ENCODE assay signal across 8 cellular contexts in genomic region chr4:124275-125081, GRCh38. TPM values are rescaled to one million over a fixed set of nuclear protein-coding genes. Genes with fewer than 3 reads are reported as not detected.
DNase-seq lines count a peak whose midpoint lies in the region; ATAC-seq lines count a peak whose summit lies in the region.

ZNF718 (plus strand) TSS chr4:124501; CDS start chr4:124671, 170 bp downstream.

- H3K36me3 Mint-ChIP-seq in dendritic cell treated with granulocyte-macrophage colony-stimulating factor and Interleukin-4, amounts not matched to agents 40 ng/mL and 50 ng/mL, for 4 days (ENCODE audit: low read depth): peaks cover 47% of the 10 kb centered on the region

- H3K27ac Mint-ChIP-seq in dendritic cell treated with granulocyte-macrophage colony-stimulating factor and Interleukin-4, amounts not matched to agents 40 ng/mL and 50 ng/mL, for 4 days: peak within 1 kb of the TSS; percentile 95

- peaks cover 35% of the 10 kb centered on the region for H3K9me3 Mint-ChIP-seq in dendritic cell treated with granulocyte-macrophage colony-stimulating factor and Interleukin-4, amounts not matched to agents 40 ng/mL and 50 ng/mL, for 4 days

- H3K4me3 Mint-ChIP-seq in dendritic cell treated with granulocyte-macrophage colony-stimulating factor and Interleukin-4, amounts not matched to agents 40 ng/mL and 50 ng/mL, for 4 days: peak within 1 kb of the TSS; percentile 98

- intact Hi-C loops in dendritic cell treated with granulocyte-macrophage colony-stimulating factor and Interleukin-4, amounts not matched to agents 40 ng/mL and 50 ng/mL, for 4 days (cut with micrococcal nuclease): loop anchor here (5.0 kb wide), 1 partner anchor 548 kb away; the partner anchor contains the start of genes ATP5ME and MYL5

- peak; percentile 97 for DNase-seq in AG08396 (ENCODE audit: low spot score)
- peak; percentile 80 for DNase-seq in NCI-H446 treated with DMSO at 0.1 percent for 48 hours (lab: John Stamatoyannopoulos, UW)
- peak; percentile 64 to 94 for DNase-seq in activated CD4-positive, alpha-beta T cell treated with anti-CD3 and anti-CD28 coated beads, Interleukin-2, amount 50 U/mL, for 24 hours (ENCODE audit: low read depth in 1 of 2, low spot score in 1 of 2)
- DNase-seq in left lobe of liver (ENCODE audit: low spot score): peak; percentile 96
- DNase-seq in stimulated activated CD4-positive, alpha-beta T cell treated with anti-CD3 and anti-CD28 coated beads, Interleukin-2, amount 100 ng/mL, for 48 hours: peak; percentile 78 to 86

- peaks cover 31% of the 10 kb centered on the region for H3K4me1 Mint-ChIP-seq in dendritic cell treated with granulocyte-macrophage colony-stimulating factor and Interleukin-4, amounts not matched to agents 40 ng/mL and 50 ng/mL, for 4 days (ENCODE audit: low read depth)

- no peaks in the 10 kb centered on the region for H3K27me3 Mint-ChIP-seq in dendritic cell treated with granulocyte-macrophage colony-stimulating factor and Interleukin-4, amounts not matched to agents 40 ng/mL and 50 ng/mL, for 4 days

- peak; percentile 98 for ATAC-seq in GM18909 (IDR thresholded peaks at IDR 0.05; ENCODE audit: poor library complexity, unreplicated experiment)
- ATAC-seq in HG03280 (IDR thresholded peaks at IDR 0.05; ENCODE audit: unreplicated experiment): peak; percentile 99
- ATAC-seq in left lobe of liver: peak; percentile 96

RNA-seq across cellular contexts. Expression of gene ZNF718, which starts in this region (rescaled TPM):
- 1.6 TPM for total RNA-seq in left lobe of liver

Comparison
In these comparisons a context has a peak if more than half of its experiments do, and no peak if none do; other contexts are left out.
1. Peak in every context shown above with its lines: DNase-seq and ATAC-seq.